In genomic region chr6:105526198-105526872, GRCh38 we compare ENCODE assay signal across 23 cellular contexts.
"Had no signal": no experiment of that assay in that cellular context is flagged by ENCODE, and none has a peak within 500 bp of the region (broad histone marks: within the 10 kb centered on the region; RNA-seq: fewer than 3 reads in every experiment).

No MANE protein-coding gene starts in this region.

- H3K27ac ChIP-seq: SJSA1 had no signal

- H3K36me3 Mint-ChIP-seq: activated naive CD4-positive, alpha-beta T cell treated with anti-CD3 and anti-CD28 coated beads, Interleukin-2, amount 50 U/mL, for 24 hours had no signal

- DNase-seq: activated B cell treated with CpG ODN at 0.5 μM for 24 hours; activated CD4-positive, alpha-beta memory T cell treated with anti-CD3 and anti-CD28 coated beads, Interleukin-2, amount 10 ng/mL, durations not matched to agents 7 days and 5 days; activated CD4-positive, alpha-beta T cell treated with anti-CD3 and anti-CD28 coated beads for 1 hour; activated CD4-positive, alpha-beta T cell treated with anti-CD3 and anti-CD28 coated beads, Interleukin-2, amount 50 U/mL, for 1 hour; activated effector memory CD4-positive, alpha-beta T cell treated with Interleukin-2 at 50 U/mL for 16 hours; activated naive CD4-positive, alpha-beta T cell; activated T-cell treated with anti-CD3 and anti-CD28 coated beads for 4 hours; aorta; NCI-H1092; NCI-H1417 treated with DMSO at 0.1 percent for 48 hours; NCI-H1694 treated with DMSO at 0.1 percent for 48 hours; NCI-H2029 treated with DMSO at 0.1 percent for 48 hours; NCI-H510A treated with DMSO at 0.1 percent for 48 hours; NCI-H69; SHP77; SW 1271 had no signal

- H3K9me3 ChIP-seq: SJSA1 had no signal

- H3K4me3 Mint-ChIP-seq: activated B cell treated with CpG ODN at 0.5 μM for 24 hours; activated CD4-positive, alpha-beta memory T cell treated with anti-CD3 and anti-CD28 coated beads, Interleukin-2, amount 10 ng/mL, durations not matched to agents 7 days and 5 days; activated naive CD4-positive, alpha-beta T cell treated with anti-CD3 and anti-CD28 coated beads, Interleukin-2, amount 50 U/mL, for 24 hours; central memory CD8-positive, alpha-beta T cell; T-helper 1 cell treated with Interleukin-12 subunit alpha and Interleukin-12 subunit beta and Interleukin-4 antibody, amounts not matched to agents 30 μg/mL and 1 μg/mL, for 36 hours had no signal

- H3K36me3 ChIP-seq: SJSA1 had no signal

- H3K27ac Mint-ChIP-seq: activated B cell treated with CpG ODN at 0.5 μM for 24 hours; activated CD4-positive, alpha-beta memory T cell treated with anti-CD3 and anti-CD28 coated beads, Interleukin-2, amount 10 ng/mL, durations not matched to agents 7 days and 5 days; activated naive CD4-positive, alpha-beta T cell treated with anti-CD3 and anti-CD28 coated beads, Interleukin-2, amount 50 U/mL, for 24 hours; T-helper 1 cell treated with Interleukin-12 subunit alpha and Interleukin-12 subunit beta and Interleukin-4 antibody, amounts not matched to agents 30 μg/mL and 1 μg/mL, for 36 hours had no signal

- H3K4me1 ChIP-seq: SJSA1 had no signal

- H3K27me3 ChIP-seq: SJSA1 had no signal

- ATAC-seq: K562, SK-N-SH treated with all-trans-retinoic acid at 6 μM for 48 hours had no signal

- H3K4me3 ChIP-seq: K562, SJSA1 had no signal

- H3K27me3 Mint-ChIP-seq: activated naive CD4-positive, alpha-beta T cell treated with anti-CD3 and anti-CD28 coated beads, Interleukin-2, amount 50 U/mL, for 24 hours; central memory CD8-positive, alpha-beta T cell had no signal

- FAIRE-seq: K562, RCC 7860 had no signal

- H3K4me1 Mint-ChIP-seq: activated B cell treated with CpG ODN at 0.5 μM for 24 hours; activated naive CD4-positive, alpha-beta T cell treated with anti-CD3 and anti-CD28 coated beads, Interleukin-2, amount 50 U/mL, for 24 hours; central memory CD8-positive, alpha-beta T cell had no signal

- H3K9me3 Mint-ChIP-seq: activated B cell treated with CpG ODN at 0.5 μM for 24 hours; activated naive CD4-positive, alpha-beta T cell treated with anti-CD3 and anti-CD28 coated beads, Interleukin-2, amount 50 U/mL, for 24 hours; central memory CD8-positive, alpha-beta T cell had no signal
